In genomic region chr4:14729605-14730004, GRCh38 we compare ENCODE assay signal across 29 cellular contexts.
"Had no signal": no experiment of that assay in that cellular context is flagged by ENCODE, and none has a peak within 500 bp of the region (broad histone marks: within the 10 kb centered on the region; RNA-seq: fewer than 3 reads in every experiment).

No MANE protein-coding gene starts in this region.

- DNase-seq: naive thymus-derived CD8-positive, alpha-beta T cell; nephron progenitor cell; nucleus accumbens; pancreas; right cardiac atrium; spleen; stimulated activated CD4-positive, alpha-beta T cell treated with anti-CD3 and anti-CD28 coated beads, Interleukin-12 subunit alpha, Interleukin-12 subunit beta, amount 100 ng/mL, for 4 hours; stimulated activated CD4-positive, alpha-beta T cell treated with anti-CD3 and anti-CD28 coated beads, Interleukin-1b, Interleukin-23, amount 100 ng/mL, for 48 hours; stimulated activated CD4-positive, alpha-beta T cell treated with anti-CD3 and anti-CD28 coated beads, Interleukin-4, amount 100 ng/mL, for 1 hour; stimulated activated CD4-positive, alpha-beta T cell treated with anti-CD3 and anti-CD28 coated beads, Interleukin-4, amount 100 ng/mL, for 4 hours; stimulated activated CD8-positive, alpha-beta memory T cell treated with anti-CD3 and anti-CD28 coated beads, Interleukin-4, amount 100 ng/mL, for 48 hours; stimulated activated naive CD4-positive, alpha-beta T cell; stimulated activated naive CD8-positive, alpha-beta T cell treated with anti-CD3 and anti-CD28 coated beads, Interleukin-15, amount 100 ng/mL, for 72 hours; stimulated activated naive CD8-positive, alpha-beta T cell treated with anti-CD3 and anti-CD28 coated beads, Interleukin-15, Interleukin-2, amounts not matched to agents 100 U/mL and 50 U/mL, for 24 hours; substantia nigra; testis; trophoblast cell; upper lobe of left lung had no signal

- H3K27ac ChIP-seq: neutrophil, pancreas, prostate gland, skin epidermis, spleen, suprapubic skin, testis, tibial nerve, upper lobe of left lung, vagina had no signal

- H3K36me3 ChIP-seq: neutrophil, pancreas, prostate gland, spleen, suprapubic skin, tibial nerve, upper lobe of left lung, vagina had no signal

- H3K4me1 ChIP-seq: prostate gland, spleen, testis, tibial nerve, upper lobe of left lung, vagina had no signal

- ATAC-seq: naive thymus-derived CD8-positive, alpha-beta T cell; natural killer cell treated with Interleukin-12 subunit alpha and Interleukin-12 subunit beta and Interleukin-15 and Interleukin-18, amount 100 ng/mL, for 72 hours; pancreas; right cardiac atrium; sciatic nerve; stimulated activated memory B cell treated with anti-CD40 and anti-IgM and Interleukin-4, amounts not matched to agents 10 μg/mL and 1 μg/mL and 100 μg/mL, for 72 hours; stimulated activated naive CD8-positive, alpha-beta T cell treated with anti-CD3 and anti-CD28 coated beads, Interleukin-15, amount 100 ng/mL, for 72 hours; stimulated activated naive CD8-positive, alpha-beta T cell treated with anti-CD3 and anti-CD28 coated beads, Interleukin-15, Interleukin-2, amounts not matched to agents 100 U/mL and 50 U/mL, for 24 hours had no signal

- H3K4me2 ChIP-seq: smooth muscle cell had no signal

- H3K4me3 ChIP-seq: pancreas, prostate gland, skin epidermis, smooth muscle cell, spleen, suprapubic skin, testis, tibial nerve, upper lobe of left lung, vagina had no signal

- FAIRE-seq: pancreas, urothelium cell line had no signal

- H3K27me3 ChIP-seq: neutrophil, pancreas, spleen, suprapubic skin, testis, tibial nerve, upper lobe of left lung, vagina had no signal

- H3K9me3 ChIP-seq: neutrophil, pancreas, prostate gland, spleen, suprapubic skin, testis, tibial nerve, upper lobe of left lung, vagina had no signal
